Comparison of ENCODE assay signal across 8 cellular contexts in genomic region chr14:52949711-52950409, GRCh38. TPM values are rescaled to one million over a fixed set of nuclear protein-coding genes. Genes with fewer than 3 reads are reported as not detected.
DNase-seq lines count a peak whose midpoint lies in the region; ATAC-seq, FAIRE-seq and TF ChIP-seq lines count a peak whose summit lies in the region.

No MANE protein-coding gene starts in this region.

- peaks cover 17 to 20% of the 10 kb centered on the region in 2 donors for H3K4me1 Mint-ChIP-seq in effector memory CD8-positive, alpha-beta T cell (ENCODE audit: low read depth in 2 of 2)
- peaks cover 54% of the 10 kb centered on the region for H3K4me1 Mint-ChIP-seq in mesothelial cell of epicardium

- H3K36me3 ChIP-seq in SJCRH30 = 0 out of 2 replicates have a peak, but pooled peaks cover 3% of the 10 kb centered on the region
- peaks cover 0 to 14% (median 0%) of the 10 kb centered on the region in 4 donors for H3K36me3 ChIP-seq in upper lobe of left lung

- TF ChIP-seq POLR2A in upper lobe of left lung (IDR thresholded peaks at IDR 0.05) = peak in 2 of 4 donors; percentile 32 to 44

- TF ChIP-seq CTCF in mesothelial cell of epicardium (IDR thresholded peaks at IDR 0.05; ENCODE audit: unreplicated experiment) (no peak), upper lobe of left lung (IDR thresholded peaks at IDR 0.05) (no peak)

- H3K9me3 ChIP-seq in SJCRH30 (replicated peaks) = no peaks in the 10 kb centered on the region
- no peaks in the 10 kb centered on the region for H3K9me3 ChIP-seq in upper lobe of left lung

- H3K27me3 ChIP-seq in SJCRH30 = no peaks in the 10 kb centered on the region
- no peaks in the 10 kb centered on the region for H3K27me3 ChIP-seq in upper lobe of left lung

- H3K27ac Mint-ChIP-seq in effector memory CD8-positive, alpha-beta T cell = peak overlapping the region in 1 of 2 donors; percentile 38
- H3K27ac Mint-ChIP-seq in mesothelial cell of epicardium = peak overlapping the region; percentile 85

- H3K27me3 Mint-ChIP-seq in effector memory CD8-positive, alpha-beta T cell = peaks cover 52 to 60% of the 10 kb centered on the region in 2 donors
- H3K27me3 Mint-ChIP-seq in mesothelial cell of epicardium (ENCODE audit: low read depth) = no peaks in the 10 kb centered on the region

- TF ChIP-seq EP300 in upper lobe of left lung (IDR thresholded peaks at IDR 0.05) = no peak

- peaks cover 13% of the 10 kb centered on the region for H3K4me1 ChIP-seq in SJCRH30
- H3K4me1 ChIP-seq in upper lobe of left lung = peaks cover 16 to 30% (median 23%) of the 10 kb centered on the region in 4 donors

- peak overlapping the region; percentile 74 for H3K27ac ChIP-seq in SJCRH30
- peak overlapping the region; percentile 97 to 99 (median 98) for H3K27ac ChIP-seq in upper lobe of left lung

- H3K9me3 Mint-ChIP-seq in effector memory CD8-positive, alpha-beta T cell = no peaks in the 10 kb centered on the region
- no peaks in the 10 kb centered on the region for H3K9me3 Mint-ChIP-seq in mesothelial cell of epicardium

- no peaks in the 10 kb centered on the region for H3K36me3 Mint-ChIP-seq in effector memory CD8-positive, alpha-beta T cell (ENCODE audit: insufficient read depth)
- H3K36me3 Mint-ChIP-seq in mesothelial cell of epicardium = peaks cover 9% of the 10 kb centered on the region

- peak; percentile 26 for ATAC-seq in effector memory CD8-positive, alpha-beta T cell (replicated peaks)
- ATAC-seq in upper lobe of left lung (ENCODE audit: low FRiP score in 2 of 2) = peak; percentile 58 to 84
- ATAC-seq in GM19324 (IDR thresholded peaks at IDR 0.05; ENCODE audit: low FRiP score, unreplicated experiment) = no peak

- DNase-seq in NCI-H510A treated with DMSO at 0.1 percent for 48 hours (lab: John Stamatoyannopoulos, UW) (peak; percentile 25), NCI-H510A (lab: John Stamatoyannopoulos, UW) (no peak), SJCRH30 (peak; percentile 41 to 61), mesothelial cell of epicardium (ENCODE audit: low spot score in 2 of 2, unreplicated experiment in 2 of 2) (peak in 1 of 2 experiments; percentile 59), upper lobe of left lung (peak in 1 of 2 donors; percentile 53), GM19239 (ENCODE audit: insufficient read length, low spot score) (no peak)
- peak in 2 of 3 experiments; percentile 1 to 5 for DNase-seq in effector memory CD8-positive, alpha-beta T cell

- no peak for FAIRE-seq in GM19239 (lab: Jason Lieb, UNC)

- H3K4me3 ChIP-seq in SJCRH30 (peak overlapping the region; percentile 100), upper lobe of left lung (peak overlapping the region; percentile 72 to 86 (median 84))

- H3K4me3 Mint-ChIP-seq in effector memory CD8-positive, alpha-beta T cell = peak overlapping the region; percentile 83 to 87
- H3K4me3 Mint-ChIP-seq in mesothelial cell of epicardium = peak overlapping the region; percentile 98

- 2 to 5% methylated on average over 24 of the region's 24 CpGs for WGBS in upper lobe of left lung, 2 donors

RNA-seq across cellular contexts. Expression of gene FERMT2, which starts 1.0 kb away (rescaled TPM):
- 62.5 and 65.3 TPM in 2 replicates for total RNA-seq in SJCRH30 (2014; rRNA removed; shearing (Covaris generic))
- total RNA-seq in mesothelial cell of epicardium (75.8 to 85.3 TPM (median 78.4 TPM) in 3 replicates), upper lobe of left lung (100 to 1,000 TPM in 2 of 6 donors, 10 to 100 TPM in 4; 34.6 to 121 (median 72.3) TPM)

Comparison
In these comparisons a context has a peak if more than half of its experiments do, and no peak if none do; other contexts are left out.
1. DNase-seq: peak in NCI-H510A treated with DMSO at 0.1 percent for 48 hours (single experiment), SJCRH30 (2 of 2) and effector memory CD8-positive, alpha-beta T cell (2 of 3); none in NCI-H510A (single experiment) and GM19239 (single experiment).